8 cellular contexts compared by ENCODE assay signal in the genomic region with DNA sequence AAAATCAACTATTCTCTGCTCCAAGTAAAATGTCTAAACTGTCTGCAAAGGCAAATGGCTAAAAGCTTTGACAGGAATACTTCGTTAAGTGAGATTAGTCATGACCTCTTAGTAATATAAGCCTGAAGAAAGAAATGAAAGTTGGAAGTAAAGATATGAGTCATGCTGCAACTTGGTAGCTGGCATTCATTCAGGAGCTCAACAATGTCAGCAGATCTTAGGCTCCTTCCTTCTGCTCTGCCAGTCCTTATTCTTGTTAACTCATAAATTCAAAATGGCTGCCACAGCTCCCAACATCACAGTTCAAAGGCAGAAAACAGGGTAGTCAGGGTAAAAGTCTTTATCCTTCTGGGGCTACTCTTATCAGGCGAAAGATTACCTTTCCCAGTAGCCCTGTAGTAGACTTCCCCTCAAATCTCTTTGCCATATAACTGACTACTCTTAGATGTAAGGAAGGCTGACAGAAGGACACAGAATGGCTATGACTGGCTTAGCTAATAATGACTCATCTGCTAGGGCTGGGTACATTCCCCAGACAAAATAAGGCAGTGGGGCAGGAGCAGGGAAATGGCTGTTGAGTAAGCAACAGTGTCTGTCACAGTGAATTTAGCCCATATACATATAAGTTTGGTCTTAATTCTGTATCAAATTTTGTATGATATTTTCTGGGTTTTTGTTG. TPM values are rescaled to one million over a fixed set of nuclear protein-coding genes. Genes with fewer than 3 reads are reported as not detected.
A peak's percentile ranks its signal among the peaks of the same experiment; 100 is the strongest.
DNase-seq lines count a peak whose midpoint lies in the region; ATAC-seq and TF ChIP-seq lines count a peak whose summit lies in the region.

No MANE protein-coding gene starts in this region.

- CTCF ChIA-PET in GM10248 (lab: Yijun Ruan, JAX) = interaction anchor here (0.8 to 4.5 kb wide), 7 partner anchors 11 to 283 kb away, joined by 3 to 14 read pairs (median 3); no protein-coding TSS in a partner anchor

- intact Hi-C loops in right cardiac atrium (cut with DNase I) = no loop called here

- WGBS in right cardiac atrium = 65% methylated on average over 2 of the region's 2 CpGs

- DNase-seq in GM10248 (ENCODE audit: extremely low spot score) = peak; percentile 33
- peak; percentile 93 for DNase-seq in HS-5 (ENCODE audit: low read depth)
- DNase-seq in activated T-cell treated with anti-CD3 and anti-CD28 coated beads, Interleukin-2, amount 50 U/mL, for 48 hours = peak; percentile 44
- no peak for DNase-seq in right cardiac atrium
- DNase-seq in stimulated activated CD4-positive, alpha-beta T cell treated with anti-CD3 and anti-CD28 coated beads, TNF-alpha, amount 100 ng/mL, for 48 hours (ENCODE audit: low read depth in 3 of 3) = peak in 2 of 3 donors; percentile 22 to 23
- no peak for DNase-seq in activated effector memory CD4-positive, alpha-beta T cell treated with anti-CD3 and anti-CD28 coated beads, Interleukin-2, amount 50 U/mL, for 16 hours
- DNase-seq in NCI-H146 (lab: John Stamatoyannopoulos, UW) = no peak

- no peak overlapping the region for H3K27ac ChIP-seq in right cardiac atrium (ENCODE audit: low read length)

- no peak overlapping the region for H3K4me3 ChIP-seq in right cardiac atrium (ENCODE audit: low read length)

- no peak for TF ChIP-seq CTCF in GM10248 (IDR thresholded peaks at IDR 0.05; ENCODE audit: control extremely low read depth, extremely low read depth, low read depth, missing control alignments)

- POLR2A ChIA-PET in GM10248 (lab: Yijun Ruan, JAX) = interaction anchor here (1.0 to 1.5 kb wide), 2 partner anchors 22 to 24 kb away, joined by 4 to 6 read pairs; no protein-coding TSS in a partner anchor

- H3K27me3 ChIP-seq in right cardiac atrium (ENCODE audit: control insufficient read depth, insufficient read depth) = no peaks in the 10 kb centered on the region

- ATAC-seq in GM21529 (IDR thresholded peaks at IDR 0.05; ENCODE audit: unreplicated experiment) (peak; percentile 83), right cardiac atrium (peak; percentile 62 to 71)

- H3K4me1 ChIP-seq in right cardiac atrium (ENCODE audit: control insufficient read depth, insufficient read depth, low read length) = no peaks in the 10 kb centered on the region

- no peaks in the 10 kb centered on the region for H3K9me3 ChIP-seq in right cardiac atrium (ENCODE audit: control insufficient read depth, low read length)

RNA-seq across cellular contexts. Expression of a gene that starts 24.4 kb away (rescaled TPM):
- total RNA-seq in right cardiac atrium = 10 to 100 TPM; 52.2 to 66.5 (median 56.4) TPM
- 31.9 TPM for polyA plus RNA-seq in right cardiac atrium

RNA-seq across cellular contexts. Expression of a gene that starts 31.3 kb away (rescaled TPM):
- 1 to 10 TPM; 5.6 to 8.2 (median 6.2) TPM for total RNA-seq in right cardiac atrium
- 7.0 TPM for polyA plus RNA-seq in right cardiac atrium

RNA-seq across cellular contexts. Expression of a gene that starts 55.3 kb away (rescaled TPM):
- not detected for total RNA-seq in right cardiac atrium
- polyA plus RNA-seq in right cardiac atrium = not detected

Comparison
In these comparisons a context has a peak if more than half of its experiments do, and no peak if none do; other contexts are left out.
1. DNase-seq: peak in GM10248 (single experiment), HS-5 (single experiment), activated T-cell treated with anti-CD3 and anti-CD28 coated beads, Interleukin-2, amount 50 U/mL, for 48 hours (2 of 2) and stimulated activated CD4-positive, alpha-beta T cell treated with anti-CD3 and anti-CD28 coated beads, TNF-alpha, amount 100 ng/mL, for 48 hours (2 of 3); none in right cardiac atrium (0 of 3), activated effector memory CD4-positive, alpha-beta T cell treated with anti-CD3 and anti-CD28 coated beads, Interleukin-2, amount 50 U/mL, for 16 hours (single experiment) and NCI-H146 (single experiment).